8 cellular contexts compared by ENCODE assay signal in genomic region chr1:6028042-6028895, GRCh38. TPM values are rescaled to one million over a fixed set of nuclear protein-coding genes. Genes with fewer than 3 reads are reported as not detected.
DNase-seq lines count a peak whose midpoint lies in the region; ATAC-seq, FAIRE-seq and TF ChIP-seq lines count a peak whose summit lies in the region.

No MANE protein-coding gene starts in this region.

- no peak for FAIRE-seq in D721Med (lab: Jason Lieb, UNC)

- intact Hi-C loops in left cardiac atrium (cut with DNase I), result no loop called here

- DNase-seq in Kasumi-1 (lab: John Stamatoyannopoulos, UW) (peak; percentile 94 to 95), left cardiac atrium (no peak), hippocampal formation (lab: John Stamatoyannopoulos, UW) (no peak), D721Med (ENCODE audit: insufficient read length, low spot score) (no peak)
- DNase-seq in activated CD8-positive, alpha-beta memory T cell treated with anti-CD3 and anti-CD28 coated beads, Interleukin-2, amount 50 U/mL, for 1 hour (ENCODE audit: extremely low read depth), result peak; percentile 40
- DNase-seq in stimulated activated CD8-positive, alpha-beta memory T cell treated with anti-CD3 and anti-CD28 coated beads, Interleukin-4, amount 100 ng/mL, for 24 hours (ENCODE audit: low read depth), result peak; percentile 38

- TF ChIP-seq CTCF in GM12874 (IDR thresholded peaks at IDR 0.05; ENCODE audit: insufficient read depth, low read depth, low read length) (0 out of 2 replicates have a peak, but pooled peaks have one; percentile 9), D721Med (IDR thresholded peaks at IDR 0.05; ENCODE audit: insufficient read depth, missing control alignments) (no peak)

- peak; percentile 38 to 59 for ATAC-seq in left cardiac atrium
- ATAC-seq in HG02588 (IDR thresholded peaks at IDR 0.05; ENCODE audit: unreplicated experiment), result no peak

RNA-seq across cellular contexts. Expression of gene KCNAB2, which starts 17.4 kb away (rescaled TPM):
- 10 to 100 TPM; 13.2 to 14.7 TPM for total RNA-seq in left cardiac atrium

RNA-seq across cellular contexts. Expression of gene NPHP4, which starts 36.0 kb away (rescaled TPM):
- 1 to 10 TPM; 5.1 to 7.3 TPM for total RNA-seq in left cardiac atrium

Comparison
In these comparisons a context has a peak if more than half of its experiments do, and no peak if none do; other contexts are left out.
1. DNase-seq: peak in Kasumi-1 (2 of 2), activated CD8-positive, alpha-beta memory T cell treated with anti-CD3 and anti-CD28 coated beads, Interleukin-2, amount 50 U/mL, for 1 hour (single experiment) and stimulated activated CD8-positive, alpha-beta memory T cell treated with anti-CD3 and anti-CD28 coated beads, Interleukin-4, amount 100 ng/mL, for 24 hours (single experiment); none in left cardiac atrium (single experiment), hippocampal formation (0 of 2) and D721Med (single experiment).